24 cellular contexts compared by ENCODE assay signal in the genomic region with DNA sequence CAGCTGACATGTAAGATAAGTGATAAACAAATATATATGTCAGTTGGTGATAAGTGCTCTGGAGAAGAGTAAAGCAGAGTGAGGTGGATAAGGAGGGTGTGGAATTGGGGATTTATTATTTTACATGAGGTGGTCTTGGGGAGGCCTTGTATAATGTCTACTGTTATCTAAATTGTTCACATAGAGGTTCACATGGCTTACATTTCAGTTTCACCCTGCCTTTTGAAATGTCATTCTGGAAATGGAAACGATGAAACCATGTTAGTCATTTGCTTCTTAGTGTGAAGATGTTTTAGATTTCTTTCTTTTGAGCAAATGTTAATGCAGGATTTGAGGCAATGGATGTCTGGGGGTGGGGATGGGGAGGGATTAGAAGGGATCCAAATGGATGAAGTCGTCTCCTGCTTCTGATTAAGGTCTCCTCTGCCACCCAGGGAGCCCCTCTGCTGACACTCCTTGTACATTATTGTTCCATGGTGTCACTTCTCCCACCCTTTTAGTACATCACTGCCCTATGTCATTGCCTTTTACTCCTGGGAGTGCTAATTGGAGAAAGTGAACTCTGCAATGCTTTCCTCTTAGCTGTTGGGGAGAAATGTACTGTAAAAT. TPM values are rescaled to one million over a fixed set of nuclear protein-coding genes. Genes with fewer than 3 reads are reported as not detected.
DNase-seq lines count a peak whose midpoint lies in the region; ATAC-seq and TF ChIP-seq lines count a peak whose summit lies in the region.
"Had no signal": no experiment of that assay in that cellular context is flagged by ENCODE, and none has a peak within 500 bp of the region (broad histone marks: within the 10 kb centered on the region; RNA-seq: fewer than 3 reads in every experiment).

No MANE protein-coding gene starts in this region.

- POLR2A ChIA-PET in activated CD4-positive, alpha-beta T cell treated with anti-CD3 and anti-CD28 coated beads for 36 hours (lab: Charles Lee) = no interaction called here
- POLR2A ChIA-PET in IMR-90 (lab: Charles Lee; ENCODE audit: unreplicated experiment) = no interaction called here

- TF ChIP-seq CTCF in IMR-90 (conservative IDR thresholded peaks at IDR 0.05; ENCODE audit: low read depth, low read length) (no peak), brain (conservative IDR thresholded peaks at IDR 0.05) (no peak), smooth muscle cell (IDR thresholded peaks at IDR 0.05; ENCODE audit: borderline replicate concordance, insufficient read depth, poor library complexity, severe bottlenecking) (no peak)

- H3K4me3 Mint-ChIP-seq in activated CD4-positive, alpha-beta T cell treated with anti-CD3 and anti-CD28 coated beads for 36 hours = no peak overlapping the region
- H3K4me3 Mint-ChIP-seq in brain = no peak overlapping the region
- H3K4me3 Mint-ChIP-seq: activated naive CD4-positive, alpha-beta T cell treated with anti-CD3 and anti-CD28 coated beads, Interleukin-2, amount 10 ng/mL, durations not matched to agents 7 days and 5 days; memory B cell; natural killer cell had no signal

- no peak overlapping the region for H3K4ac ChIP-seq in IMR-90 (ENCODE audit: low read depth, low read length)

- H3K79me2 ChIP-seq in smooth muscle cell (ENCODE audit: low read depth) = no peaks in the 10 kb centered on the region

- no peak for TF ChIP-seq POLR2A in IMR-90 (IDR thresholded peaks at IDR 0.05; ENCODE audit: low read depth, low read length)

- H4K91ac ChIP-seq in IMR-90 (ENCODE audit: insufficient read depth, low read depth, low read length) = no peak overlapping the region

- intact Hi-C loops in activated CD4-positive, alpha-beta T cell treated with anti-CD3 and anti-CD28 coated beads for 36 hours (cut with DNase I, micrococcal nuclease) = no loop called here
- intact Hi-C loops in IMR-90 (cut with micrococcal nuclease) = no loop called here

- no TSS peak for BruUV-seq in IMR-90 (replicated peaks; lab: Mats Ljungman, UMichigan)

- no peak overlapping the region for H3K56ac ChIP-seq in IMR-90 (ENCODE audit: extremely low read depth, insufficient read depth, low read length)

- peaks cover 3% of the 10 kb centered on the region for H3K36me3 Mint-ChIP-seq in activated CD4-positive, alpha-beta T cell treated with anti-CD3 and anti-CD28 coated beads for 36 hours (ENCODE audit: low read depth)
- H3K36me3 Mint-ChIP-seq in brain = peaks cover 19% of the 10 kb centered on the region
- H3K36me3 Mint-ChIP-seq: activated naive CD4-positive, alpha-beta T cell treated with anti-CD3 and anti-CD28 coated beads, Interleukin-2, amount 10 ng/mL, durations not matched to agents 7 days and 5 days; natural killer cell had no signal

- H4K8ac ChIP-seq in IMR-90 (ENCODE audit: low read depth in 2 of 2, low read length in 2 of 2) = no peak overlapping the region

- H2BK15ac ChIP-seq in IMR-90 (ENCODE audit: low read depth, low read length) = no peak overlapping the region

- H3K36me3 ChIP-seq in IMR-90 (ENCODE audit: control insufficient read depth, insufficient read depth, low read length) = no peaks in the 10 kb centered on the region
- H3K36me3 ChIP-seq in smooth muscle cell (ENCODE audit: low read depth) = no peaks in the 10 kb centered on the region
- H3K36me3 ChIP-seq: BLaER1 treated with 17β-estradiol and CSF1 and Interleukin-3, amounts not matched to agents 10 nM and 100 nM; breast epithelium had no signal

- no peaks in the 10 kb centered on the region for H3K27me3 ChIP-seq in IMR-90 (ENCODE audit: control insufficient read depth, insufficient read depth, low read length)
- H3K27me3 ChIP-seq in smooth muscle cell (ENCODE audit: low read depth) = no peaks in the 10 kb centered on the region
- H3K27me3 ChIP-seq: BLaER1 treated with 17β-estradiol and CSF1 and Interleukin-3, amounts not matched to agents 10 nM and 100 nM; breast epithelium had no signal

- peak; percentile 76 for ATAC-seq in activated CD4-positive, alpha-beta T cell treated with anti-CD3 and anti-CD28 coated beads for 36 hours
- peak; percentile 52 for ATAC-seq in IMR-90 (ENCODE audit: low read depth)
- ATAC-seq: natural killer cell, Panc1 had no signal

- H2AFZ ChIP-seq in IMR-90 (replicated peaks; ENCODE audit: low read length, poor library complexity) = no peak overlapping the region
- H2AFZ ChIP-seq in smooth muscle cell (ENCODE audit: low read depth) = no peak overlapping the region

- no peak overlapping the region for H2BK20ac ChIP-seq in IMR-90 (ENCODE audit: low read depth, low read length)

- no peaks in the 10 kb centered on the region for H4K20me1 ChIP-seq in IMR-90 (ENCODE audit: insufficient read depth, low read length)
- peaks cover 5% of the 10 kb centered on the region for H4K20me1 ChIP-seq in smooth muscle cell (ENCODE audit: low read depth)

- dilution Hi-C loops in IMR-90 (cut with HindIII; ENCODE audit: low sequenced_read_pairs, unreplicated experiment) = no loop called here

- no peak overlapping the region for H2AK5ac ChIP-seq in IMR-90 (ENCODE audit: low read depth, low read length)

- H3K4me1 Mint-ChIP-seq in activated CD4-positive, alpha-beta T cell treated with anti-CD3 and anti-CD28 coated beads for 36 hours = peaks cover 16% of the 10 kb centered on the region
- peaks cover 46% of the 10 kb centered on the region for H3K4me1 Mint-ChIP-seq in brain
- H3K4me1 Mint-ChIP-seq: activated naive CD4-positive, alpha-beta T cell treated with anti-CD3 and anti-CD28 coated beads, Interleukin-2, amount 10 ng/mL, durations not matched to agents 7 days and 5 days had no signal

- no peak overlapping the region for H2BK120ac ChIP-seq in IMR-90 (ENCODE audit: low read depth, low read length)

- H3F3A ChIP-seq in smooth muscle cell (ENCODE audit: low read depth) = no peaks in the 10 kb centered on the region

- H3K23ac ChIP-seq in IMR-90 (ENCODE audit: low read depth, low read length) = no peak overlapping the region

- H3K27me3 Mint-ChIP-seq in activated CD4-positive, alpha-beta T cell treated with anti-CD3 and anti-CD28 coated beads for 36 hours = no peaks in the 10 kb centered on the region
- peaks cover 2% of the 10 kb centered on the region for H3K27me3 Mint-ChIP-seq in brain
- H3K27me3 Mint-ChIP-seq: activated naive CD4-positive, alpha-beta T cell treated with anti-CD3 and anti-CD28 coated beads, Interleukin-2, amount 10 ng/mL, durations not matched to agents 7 days and 5 days; memory B cell had no signal

- H2AK9ac ChIP-seq in IMR-90 (replicated peaks; ENCODE audit: low read depth, low read length, poor library complexity) = no peak overlapping the region

- peaks cover 0 to 10% of the 10 kb centered on the region in 2 experiments; a peak in 2 of 4 replicates for H3K79me1 ChIP-seq in IMR-90 (ENCODE audit: low read depth in 1 of 2, low read length in 2 of 2)

- no peak overlapping the region for H4K5ac ChIP-seq in IMR-90 (ENCODE audit: low read depth, low read length)

- H3K9me3 ChIP-seq in IMR-90 (ENCODE audit: control insufficient read depth, insufficient read depth, low read length) (no peaks in the 10 kb centered on the region), smooth muscle cell (replicated peaks; ENCODE audit: low read depth) (no peaks in the 10 kb centered on the region)
- H3K9me3 ChIP-seq: breast epithelium had no signal

- no peak overlapping the region for H2BK5ac ChIP-seq in IMR-90 (ENCODE audit: low read depth, low read length, poor library complexity, severe bottlenecking)

- no peak overlapping the region for H3K27ac ChIP-seq in IMR-90 (ENCODE audit: insufficient read depth, low read length)
- H3K27ac ChIP-seq in smooth muscle cell (ENCODE audit: low read depth) = peak overlapping the region; percentile 2
- H3K27ac ChIP-seq: BLaER1 treated with 17β-estradiol and CSF1 and Interleukin-3, amounts not matched to agents 10 nM and 100 nM; breast epithelium; SK-N-MC had no signal

- H3K4me3 ChIP-seq in IMR-90 (ENCODE audit: insufficient read depth, low read depth, low read length) = no peak overlapping the region
- H3K4me3 ChIP-seq in smooth muscle cell = no peak overlapping the region
- H3K4me3 ChIP-seq: BLaER1 treated with 17β-estradiol and CSF1 and Interleukin-3, amounts not matched to agents 10 nM and 100 nM; breast epithelium; SK-N-MC; skin epidermis had no signal

- in situ Hi-C loops in IMR-90 (cut with MboI; ENCODE audit: low sequenced_read_pairs) = no loop called here

- 33% methylated on average over 1 of the region's 2 CpGs; no CpG with 5 or more reads in 1 of the 2 experiments for WGBS in IMR-90 (ENCODE audit: extremely low coverage in 2 of 2, insufficient read length in 1 of 2), 2 experiments
- WGBS in smooth muscle cell (ENCODE audit: low lambda C conversion rate) = 5% methylated on average over 2 of the region's 2 CpGs

- no peaks in the 10 kb centered on the region for H3K9me3 Mint-ChIP-seq in activated CD4-positive, alpha-beta T cell treated with anti-CD3 and anti-CD28 coated beads for 36 hours (ENCODE audit: low read depth)
- peaks cover 0 to 13% (median 10%) of the 10 kb centered on the region in 5 experiments for H3K9me3 Mint-ChIP-seq in brain
- H3K9me3 Mint-ChIP-seq: activated naive CD4-positive, alpha-beta T cell treated with anti-CD3 and anti-CD28 coated beads, Interleukin-2, amount 10 ng/mL, durations not matched to agents 7 days and 5 days; natural killer cell had no signal

- no peaks in the 10 kb centered on the region for H3K9me1 ChIP-seq in IMR-90 (ENCODE audit: insufficient read depth, low read length)

- no peak for TF ChIP-seq RAD21 in IMR-90 (IDR thresholded peaks at IDR 0.05; ENCODE audit: low read length)

- H3K4me2 ChIP-seq in IMR-90 (ENCODE audit: low read depth, low read length) = peak overlapping the region; percentile 56; the same call in 1 of the 2 replicates
- peak overlapping the region; percentile 51 for H3K4me2 ChIP-seq in smooth muscle cell

- H3K9ac ChIP-seq in IMR-90 (ENCODE audit: low read depth, low read length) = no peak overlapping the region
- no peak overlapping the region for H3K9ac ChIP-seq in smooth muscle cell (ENCODE audit: low read depth)
- H3K9ac ChIP-seq: BLaER1 treated with 17β-estradiol and CSF1 and Interleukin-3, amounts not matched to agents 10 nM and 100 nM had no signal

- peak overlapping the region; percentile 63 for H3K27ac Mint-ChIP-seq in activated CD4-positive, alpha-beta T cell treated with anti-CD3 and anti-CD28 coated beads for 36 hours
- peak overlapping the region; percentile 52 to 83 (median 59) for H3K27ac Mint-ChIP-seq in brain
- H3K27ac Mint-ChIP-seq: activated naive CD4-positive, alpha-beta T cell treated with anti-CD3 and anti-CD28 coated beads, Interleukin-2, amount 10 ng/mL, durations not matched to agents 7 days and 5 days; memory B cell had no signal

- peak; percentile 15 for DNase-seq in activated CD4-positive, alpha-beta T cell treated with anti-CD3 and anti-CD28 coated beads for 36 hours
- no peak for DNase-seq in activated CD4-positive, alpha-beta T cell treated with anti-CD3 and anti-CD28 coated beads, Interleukin-2, amount 50 U/mL, for 4 hours
- DNase-seq in IMR-90 (peak; percentile 20), smooth muscle cell (lab: John Stamatoyannopoulos, UW; ENCODE audit: unreplicated experiment) (no peak), dedifferentiated amniotic fluid mesenchymal stem cell (ENCODE audit: extremely low spot score) (no peak), HuH-7 (ENCODE audit: low spot score) (no peak), cortex of kidney (lab: John Stamatoyannopoulos, UW) (no peak)
- DNase-seq: 8988T; activated CD4-positive, alpha-beta T cell treated with anti-CD3 and anti-CD28 coated beads for 1 hour; activated naive CD4-positive, alpha-beta T cell treated with anti-CD3 and anti-CD28 coated beads, Interleukin-2, amount 10 ng/mL, durations not matched to agents 7 days and 5 days; effector CD4-positive, alpha-beta T cell; natural killer cell; NCI-H1417; NCI-H774; posterior cingulate gyrus; stimulated activated CD4-positive, alpha-beta T cell treated with anti-CD3 and anti-CD28 coated beads, Interleukin-4, amount 100 ng/mL, for 1 hour; T1000 had no signal

- peaks cover 5% of the 10 kb centered on the region; the same call in 1 of the 2 replicates for H3K4me1 ChIP-seq in IMR-90 (ENCODE audit: control insufficient read depth, insufficient read depth, low read length)
- H3K4me1 ChIP-seq in smooth muscle cell (ENCODE audit: low read depth) = peaks cover 25% of the 10 kb centered on the region

- no peak overlapping the region for H3K18ac ChIP-seq in IMR-90 (ENCODE audit: low read depth, low read length)

- CTCF ChIA-PET in activated CD4-positive, alpha-beta T cell treated with anti-CD3 and anti-CD28 coated beads for 36 hours (lab: Charles Lee) = interaction anchor here (1.4 kb wide), 1 partner anchor 12 kb away, joined by 3 read pairs; no protein-coding TSS in a partner anchor
- CTCF ChIA-PET in IMR-90 (lab: Yijun Ruan, JAX) = no interaction called here

- H3K14ac ChIP-seq in IMR-90 (replicated peaks; ENCODE audit: low read depth, low read length) = no peak overlapping the region

RNA-seq across cellular contexts. Expression of a gene that starts 14.0 kb away (rescaled TPM):
- total RNA-seq in activated CD4-positive, alpha-beta T cell treated with anti-CD3 and anti-CD28 coated beads for 36 hours = 1 to 10 TPM; 2.1 to 2.4 TPM
- total RNA-seq in IMR-90 (2012; rRNA removed) (4.5 and 5.8 TPM in 2 replicates), smooth muscle cell (16.5 and 17.7 TPM in 2 replicates)
- polyA plus RNA-seq in IMR-90 (2012; rRNA removed) (1.7 and 2.0 TPM in 2 replicates), brain (ENCODE audit: insufficient read depth, low read depth, low replicate concordance) (3.3 TPM), smooth muscle cell (8.0 and 8.8 TPM in 2 replicates)
- 0.51 and 0.70 TPM in 2 replicates for polyA plus RNA-seq in IMR-90 (2012; cell fraction: cytosol; rRNA removed)
- 0.20 and 1.0 TPM in 2 replicates for polyA plus RNA-seq in IMR-90 (2012; cell fraction: nucleus; rRNA removed; ENCODE audit: low replicate concordance)

RNA-seq across cellular contexts. Expression of a gene that starts 52.1 kb away (rescaled TPM):
- 100 to 1,000 TPM; 229 to 259 TPM for total RNA-seq in activated CD4-positive, alpha-beta T cell treated with anti-CD3 and anti-CD28 coated beads for 36 hours
- total RNA-seq in IMR-90 (2012; rRNA removed) (40.3 and 58.3 TPM in 2 replicates), smooth muscle cell (62.7 and 81.4 TPM in 2 replicates)
- polyA plus RNA-seq in IMR-90 (2012; rRNA removed) (35.4 and 36.8 TPM in 2 replicates), brain (ENCODE audit: insufficient read depth, low read depth, low replicate concordance) (52.4 TPM), smooth muscle cell (39.2 and 45.4 TPM in 2 replicates)
- 6.7 and 13.1 TPM in 2 replicates for polyA plus RNA-seq in IMR-90 (2012; cell fraction: cytosol; rRNA removed)
- polyA plus RNA-seq in IMR-90 (2012; cell fraction: nucleus; rRNA removed; ENCODE audit: low replicate concordance) = 8.7 and 30.2 TPM in 2 replicates

Comparison
In these comparisons a context has a peak if more than half of its experiments do, and no peak if none do; other contexts are left out.
1. DNase-seq: peak in activated CD4-positive, alpha-beta T cell treated with anti-CD3 and anti-CD28 coated beads for 36 hours (single experiment) and IMR-90 (single experiment); none in activated CD4-positive, alpha-beta T cell treated with anti-CD3 and anti-CD28 coated beads, Interleukin-2, amount 50 U/mL, for 4 hours (0 of 2), smooth muscle cell (single experiment), dedifferentiated amniotic fluid mesenchymal stem cell (single experiment), HuH-7 (single experiment) and cortex of kidney (single experiment).